Comparison of ENCODE assay signal across 19 cellular contexts in the genomic region with DNA sequence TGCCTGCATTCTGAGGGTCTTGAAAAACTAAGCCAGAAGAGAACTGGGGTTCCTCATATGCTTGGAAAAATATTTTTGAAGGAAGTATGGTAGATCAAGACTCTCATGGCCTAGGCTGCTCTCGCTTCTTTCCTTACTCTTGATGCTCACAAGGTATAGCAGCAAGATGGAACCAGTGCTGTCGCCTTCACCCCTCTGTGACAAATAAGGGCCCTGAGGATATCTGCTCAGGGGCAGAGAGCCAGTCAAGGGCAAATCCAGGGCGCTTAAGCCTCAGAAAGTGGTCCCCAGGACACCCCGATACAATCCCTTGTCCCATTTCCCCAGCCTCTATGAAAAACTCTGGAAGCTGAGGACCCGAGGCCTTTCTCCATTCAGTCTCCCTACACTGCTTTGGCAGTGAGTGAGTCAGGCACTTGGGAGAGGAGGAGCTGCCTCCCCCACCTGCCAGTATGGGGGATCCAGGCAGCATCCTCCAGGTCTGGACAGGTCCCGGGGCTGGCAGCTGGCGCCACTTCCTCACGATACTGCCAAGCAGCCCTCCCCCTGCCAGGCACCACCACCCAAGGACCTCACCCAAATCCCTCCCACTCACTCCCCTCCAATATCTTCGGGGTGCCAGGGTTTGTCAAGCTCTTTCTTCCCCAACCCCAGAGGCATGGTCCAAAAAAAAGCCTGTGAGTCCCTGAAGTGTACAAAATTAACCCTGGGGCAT. TPM values are rescaled to one million over a fixed set of nuclear protein-coding genes. Genes with fewer than 3 reads are reported as not detected.
DNase-seq lines count a peak whose midpoint lies in the region; ATAC-seq and TF ChIP-seq lines count a peak whose summit lies in the region.
"Had no signal": no experiment of that assay in that cellular context is flagged by ENCODE, and none has a peak within 500 bp of the region (broad histone marks: within the 10 kb centered on the region; RNA-seq: fewer than 3 reads in every experiment).

No MANE protein-coding gene starts in this region.

- no peak overlapping the region for H3K9ac ChIP-seq in iPS-15b (ENCODE audit: low read depth, low read length)
- H3K9ac ChIP-seq in smooth muscle cell (ENCODE audit: low read depth), result no peak overlapping the region

- BruUV-seq in PC-9 (replicated peaks; lab: Mats Ljungman, UMichigan), result no TSS peak

- H3F3A ChIP-seq in PC-9 (ENCODE audit: insufficient read depth, low read depth), result no peaks in the 10 kb centered on the region; the same call in 1 of the 2 replicates
- H3F3A ChIP-seq in smooth muscle cell (ENCODE audit: low read depth), result no peaks in the 10 kb centered on the region

- CTCF ChIA-PET in PC-9 (lab: Charles Lee), result interaction anchor here (0.6 to 1.2 kb wide), 4 partner anchors 11 to 162 kb away, joined by 3 to 7 read pairs (median 4); no protein-coding TSS in a partner anchor

- intact Hi-C loops in PC-9 (cut with micrococcal nuclease; ENCODE audit: unreplicated experiment), result loop anchor here (2.0 kb wide), 1 partner anchor 63 kb away; no protein-coding TSS in a partner anchor
- intact Hi-C loops in dorsolateral prefrontal cortex (cut with DNase I), result no loop called here

- 89% methylated on average over 9 of the region's 9 CpGs for WGBS in smooth muscle cell (ENCODE audit: low lambda C conversion rate)

- H3K4me3 ChIP-seq in PC-9 (peak overlapping the region; percentile 76; the same call in 1 of the 2 replicates), iPS-15b (ENCODE audit: low read depth, low read length) (peak overlapping the region; percentile 82), smooth muscle cell (peak overlapping the region; percentile 58), dorsolateral prefrontal cortex (no peak overlapping the region)
- H3K4me3 ChIP-seq: right atrium auricular region had no signal

- H3K9me2 ChIP-seq in PC-9 (ENCODE audit: insufficient read depth), result no peaks in the 10 kb centered on the region

- POLR2A ChIA-PET in PC-9 (lab: Charles Lee; ENCODE audit: unreplicated experiment), result interaction anchor here (0.5 to 0.6 kb wide), 3 partner anchors 17 to 49 kb away, joined by 3 to 4 read pairs (median 4); no protein-coding TSS in a partner anchor

- TF ChIP-seq CTCF in PC-9 (conservative IDR thresholded peaks at IDR 0.05) (no peak), smooth muscle cell (IDR thresholded peaks at IDR 0.05; ENCODE audit: borderline replicate concordance, insufficient read depth, poor library complexity, severe bottlenecking) (no peak), dorsolateral prefrontal cortex (IDR thresholded peaks at IDR 0.05 in 54 of 56, conservative IDR thresholded peaks at IDR 0.05 in 2 of 56; ENCODE audit: low read depth in 1 of 56, partially characterized antibody in 56 of 56) (no peak)

- H3K79me2 ChIP-seq in PC-9 (ENCODE audit: low read depth), result peaks cover 18% of the 10 kb centered on the region; the same call in 1 of the 2 replicates
- no peaks in the 10 kb centered on the region for H3K79me2 ChIP-seq in smooth muscle cell (ENCODE audit: low read depth)

- H3K36me3 ChIP-seq in PC-9 (ENCODE audit: low read depth) (0 out of 2 replicates have a peak, but pooled peaks cover 4% of the 10 kb centered on the region), iPS-15b (ENCODE audit: control insufficient read depth, insufficient read depth, low read length) (no peaks in the 10 kb centered on the region), smooth muscle cell (ENCODE audit: low read depth) (no peaks in the 10 kb centered on the region)
- H3K36me3 ChIP-seq: Peyer's patch, right atrium auricular region had no signal

- DNase-seq in NCI-H1436 (lab: John Stamatoyannopoulos, UW), result peak; percentile 29
- DNase-seq in NCI-H1436 treated with DMSO at 0.1 percent for 48 hours (lab: John Stamatoyannopoulos, UW), result no peak
- DNase-seq in PC-9, result no peak
- DNase-seq in smooth muscle cell (lab: John Stamatoyannopoulos, UW; ENCODE audit: unreplicated experiment), result no peak
- no peak for DNase-seq in dorsolateral prefrontal cortex
- DNase-seq in SW 1271 (lab: John Stamatoyannopoulos, UW), result no peak
- DNase-seq: amygdala; DND-41; effector memory CD8-positive, alpha-beta T cell; HCEC 1CT; IMR-90; NCI-H2029 had no signal

- H3K27ac ChIP-seq in PC-9 (no peak overlapping the region), smooth muscle cell (ENCODE audit: low read depth) (no peak overlapping the region), dorsolateral prefrontal cortex (no peak overlapping the region)
- H3K27ac ChIP-seq: right atrium auricular region had no signal

- H3K27me3 ChIP-seq in PC-9 (ENCODE audit: insufficient read depth, low read depth) (no peaks in the 10 kb centered on the region), iPS-15b (ENCODE audit: control insufficient read depth, insufficient read depth, low read length) (peaks cover 3% of the 10 kb centered on the region), smooth muscle cell (ENCODE audit: low read depth) (peaks cover 6% of the 10 kb centered on the region), dorsolateral prefrontal cortex (peaks cover 0 to 20% (median 0%) of the 10 kb centered on the region in 45 donors)
- H3K27me3 ChIP-seq: Peyer's patch, right atrium auricular region had no signal

- H3K4me1 ChIP-seq in PC-9 (replicated peaks; ENCODE audit: insufficient read depth), result peaks cover 36% of the 10 kb centered on the region
- H3K4me1 ChIP-seq in iPS-15b (ENCODE audit: control insufficient read depth, insufficient read depth, low read length), result peaks cover 15% of the 10 kb centered on the region
- peaks cover 34% of the 10 kb centered on the region for H3K4me1 ChIP-seq in smooth muscle cell (ENCODE audit: low read depth)

- no peaks in the 10 kb centered on the region for H3K9me3 ChIP-seq in PC-9 (ENCODE audit: insufficient read depth, low read depth)
- H3K9me3 ChIP-seq in iPS-15b (ENCODE audit: control insufficient read depth, insufficient read depth, low read length), result no peaks in the 10 kb centered on the region
- no peaks in the 10 kb centered on the region for H3K9me3 ChIP-seq in smooth muscle cell (replicated peaks; ENCODE audit: low read depth)
- H3K9me3 ChIP-seq: Peyer's patch, right atrium auricular region had no signal

- no peak for ATAC-seq in HG02642 (IDR thresholded peaks at IDR 0.05; ENCODE audit: poor library complexity, unreplicated experiment)
- ATAC-seq: effector memory CD8-positive, alpha-beta T cell had no signal

- H2AFZ ChIP-seq in PC-9 (no peak overlapping the region), smooth muscle cell (ENCODE audit: low read depth) (no peak overlapping the region)

- H3K4me2 ChIP-seq in PC-9 (peak overlapping the region; percentile 91), smooth muscle cell (no peak overlapping the region)

- no peaks in the 10 kb centered on the region for H4K20me1 ChIP-seq in PC-9 (ENCODE audit: insufficient read depth)
- H4K20me1 ChIP-seq in smooth muscle cell (ENCODE audit: low read depth), result no peaks in the 10 kb centered on the region

RNA-seq across cellular contexts. Expression of a gene that starts 1.3 kb away (rescaled TPM):
- total RNA-seq in PC-9 (2021) (22.9 and 23.4 TPM in 2 replicates), smooth muscle cell (0.49 and 0.99 TPM in 2 replicates), dorsolateral prefrontal cortex (under 1 TPM in 90 of 120 experiments, not detected in 30; 0.11 to 0.95 (median 0.25) TPM)
- polyA plus RNA-seq in smooth muscle cell, result 2.1 and 6.6 TPM in 2 replicates
- total RNA-seq: IMR-90, lung microvascular endothelial cell had no signal

RNA-seq across cellular contexts. Expression of a gene that starts 10.0 kb away (rescaled TPM):
- 0.58 and 0.94 TPM in 2 replicates for total RNA-seq in PC-9 (2021)
- total RNA-seq in smooth muscle cell, result 1.3 TPM in 1 of 2 replicates, not detected in the other
- 1.8 and 2.1 TPM in 2 replicates for polyA plus RNA-seq in smooth muscle cell
- under 1 TPM in 7 of 120 experiments, not detected in 113; 0.57 to 0.99 (median 0.78) TPM for total RNA-seq in dorsolateral prefrontal cortex
- total RNA-seq: A673, lung microvascular endothelial cell, Peyer's patch, right atrium auricular region, temporal lobe had no signal

RNA-seq across cellular contexts. Expression of a gene that starts 18.8 kb away (rescaled TPM):
- total RNA-seq in PC-9 (2021), result 473 and 481 TPM in 2 replicates
- 390 and 408 TPM in 2 replicates for total RNA-seq in smooth muscle cell
- 1,005 and 1,171 TPM in 2 replicates for polyA plus RNA-seq in smooth muscle cell
- total RNA-seq in dorsolateral prefrontal cortex, result 10 to 100 TPM; 21.2 to 87.9 (median 41.1) TPM

RNA-seq across cellular contexts. Expression of a gene that starts 44.1 kb away (rescaled TPM):
- 8.2 and 9.3 TPM in 2 replicates for total RNA-seq in PC-9 (2021)
- 1.1 and 1.3 TPM in 2 replicates for total RNA-seq in smooth muscle cell
- polyA plus RNA-seq in smooth muscle cell, result 1.2 and 1.9 TPM in 2 replicates
- 1 to 10 TPM in 6 of 120 experiments, under 1 TPM in 26, not detected in 88; 0.26 to 2.2 (median 0.70) TPM for total RNA-seq in dorsolateral prefrontal cortex

Comparison
In these comparisons a context has a peak if more than half of its experiments do, and no peak if none do; other contexts are left out.
1. H3K4me3 ChIP-seq: peak in PC-9 (single experiment), iPS-15b (single experiment) and smooth muscle cell (single experiment); none in dorsolateral prefrontal cortex (0 of 59).
2. RNA of a gene that starts 1.3 kb away (total RNA-seq): 22.9 to 23.4 TPM in PC-9; 0.49 to 0.99 TPM in smooth muscle cell and 0.11 to 0.95 TPM in dorsolateral prefrontal cortex; every median in the first group is over 10 times any median in the second.